ENCODE assay signal across 9 cellular contexts in genomic region chr3:134378384-134378783, GRCh38. TPM values are rescaled to one million over a fixed set of nuclear protein-coding genes. Genes with fewer than 3 reads are reported as not detected.
A peak's percentile ranks its signal among the peaks of the same experiment; 100 is the strongest.
DNase-seq lines count a peak whose midpoint lies in the region; ATAC-seq, FAIRE-seq and TF ChIP-seq lines count a peak whose summit lies in the region.
"Had no signal": no experiment of that assay in that cellular context is flagged by ENCODE, and none has a peak within 500 bp of the region (broad histone marks: within the 10 kb centered on the region; RNA-seq: fewer than 3 reads in every experiment).

No MANE protein-coding gene starts in this region.

- H3K27ac ChIP-seq in left lung: peak overlapping the region in 1 of 2 donors; percentile 16

- ATAC-seq in left lung: peak; percentile 47
- ATAC-seq in GM21423 (IDR thresholded peaks at IDR 0.05; ENCODE audit: unreplicated experiment): no peak

- peak; percentile 33 to 43 for TF ChIP-seq CTCF in left lung (IDR thresholded peaks at IDR 0.05)

- DNase-seq in Ammon's horn (ENCODE audit: low spot score) (peak; percentile 74), HK-2 (ENCODE audit: unreplicated experiment) (peak; percentile 37), astrocyte of the hippocampus (ENCODE audit: low read depth, low spot score) (peak; percentile 26), left lung (peak; percentile 69 to 77), NCI-H1417 treated with DMSO at 0.1 percent for 48 hours (lab: John Stamatoyannopoulos, UW) (no peak), GM19239 (ENCODE audit: insufficient read length, low spot score) (no peak)
- DNase-seq in activated T-cell treated with anti-CD3 and anti-CD28 coated beads, Interleukin-2, amount 50 U/mL, for 1 hour: no peak
- DNase-seq: activated T-cell treated with anti-CD3 and anti-CD28 coated beads, Interleukin-2, amount 50 U/mL, for 4 hours had no signal

- peaks cover 0 to 25% of the 10 kb centered on the region in 2 donors for H3K27me3 ChIP-seq in left lung

- H3K4me3 ChIP-seq in left lung: no peak overlapping the region

- no peak for FAIRE-seq in GM19239 (lab: Jason Lieb, UNC)

- no peaks in the 10 kb centered on the region for H3K36me3 ChIP-seq in left lung

- no peaks in the 10 kb centered on the region for H3K9me3 ChIP-seq in left lung

- intact Hi-C loops in left lung (cut with DNase I): loop anchor here in 1 of 2 donors (10.0 kb wide), 1 partner anchor 96 kb away; no protein-coding TSS in a partner anchor

- H3K4me1 ChIP-seq in left lung: peaks cover 12 to 21% of the 10 kb centered on the region in 2 donors

RNA-seq across cellular contexts. Expression of gene AMOTL2, which starts 4.1 kb away (rescaled TPM):
- total RNA-seq in left lung: 100 to 1,000 TPM in 1 of 2 donors, 10 to 100 TPM in 1; 69.2 to 106 TPM

Comparison
In these comparisons a context has a peak if more than half of its experiments do, and no peak if none do; other contexts are left out.
1. DNase-seq: peak in Ammon's horn (single experiment), HK-2 (single experiment), astrocyte of the hippocampus (single experiment) and left lung (2 of 2); none in NCI-H1417 treated with DMSO at 0.1 percent for 48 hours (single experiment), activated T-cell treated with anti-CD3 and anti-CD28 coated beads, Interleukin-2, amount 50 U/mL, for 1 hour (single experiment) and GM19239 (single experiment).